18 cellular contexts compared by ENCODE assay signal in the genomic region with DNA sequence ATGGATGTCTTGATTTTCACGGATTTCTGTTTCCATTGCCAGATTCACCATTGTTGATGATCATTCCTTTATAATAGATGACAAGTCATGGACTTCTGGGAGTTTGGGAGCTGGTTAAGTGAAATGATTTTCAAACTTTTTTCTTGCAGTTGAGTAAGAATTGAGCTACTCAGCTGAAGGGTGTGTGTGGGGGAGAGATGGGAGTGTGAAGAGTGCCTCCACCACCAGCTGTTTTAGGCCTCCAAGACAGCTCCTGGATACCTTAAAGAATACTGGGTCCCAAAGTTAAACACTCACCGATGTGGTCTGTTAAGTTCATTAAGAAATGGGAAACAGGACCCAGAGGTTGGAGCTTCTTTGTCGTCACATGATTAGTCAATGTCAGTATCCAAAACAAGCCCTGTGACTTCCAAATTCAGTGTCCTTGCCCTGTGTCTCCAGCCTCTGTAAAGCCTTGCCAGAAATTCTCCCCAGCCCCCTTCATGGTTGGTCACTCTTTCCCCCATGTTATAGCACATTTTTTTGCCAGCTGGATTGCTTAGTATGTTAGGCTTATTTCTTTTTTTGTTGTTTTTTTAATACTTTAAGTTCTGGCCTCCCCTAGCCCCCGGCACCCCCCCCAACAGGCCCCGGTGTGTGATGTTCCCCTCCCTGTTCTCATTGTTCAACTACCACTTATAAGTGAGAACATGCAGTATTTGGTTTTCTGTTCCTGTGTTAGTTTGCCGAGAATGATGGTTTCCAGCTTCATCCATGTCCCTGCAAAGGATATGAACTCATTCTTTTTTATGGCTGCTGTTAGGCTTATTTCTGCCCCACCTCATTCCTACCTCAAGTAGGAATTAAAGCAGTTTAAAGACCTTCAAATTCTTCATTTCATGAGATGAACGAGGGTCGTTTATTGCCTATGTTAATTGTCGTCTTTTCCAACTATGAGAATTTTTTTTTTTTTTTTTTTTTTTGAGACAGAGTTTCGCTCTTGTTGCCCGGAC. TPM values are rescaled to one million over a fixed set of nuclear protein-coding genes. Genes with fewer than 3 reads are reported as not detected.
DNase-seq lines count a peak whose midpoint lies in the region; FAIRE-seq and TF ChIP-seq lines count a peak whose summit lies in the region.
"Had no signal": no experiment of that assay in that cellular context is flagged by ENCODE, and none has a peak within 500 bp of the region (broad histone marks: within the 10 kb centered on the region; RNA-seq: fewer than 3 reads in every experiment).

No MANE protein-coding gene starts in this region.

- peak overlapping the region; percentile 35 for H3K27ac Mint-ChIP-seq in activated naive CD4-positive, alpha-beta T cell treated with anti-CD3 and anti-CD28 coated beads, Interleukin-2, amount 50 U/mL, for 24 hours
- H3K27ac Mint-ChIP-seq in neural progenitor cell (no peak overlapping the region), type B pancreatic cell (peak overlapping the region; percentile 38), immature natural killer cell (peak overlapping the region in 3 of 6 donors; percentile 9 to 37 (median 33))
- H3K27ac Mint-ChIP-seq: activated T-helper 17 cell treated with anti-CD3 and anti-CD28 coated beads, Interleukin-2, amount 50 U/mL, for 72 hours; T-helper 2 cell treated with Interferon-gamma antibody and Interleukin-4, amounts not matched to agents 5 μg/mL and 100 μg/mL, for 36 hours had no signal

- H3F3A ChIP-seq in neural progenitor cell (ENCODE audit: low read depth), result no peaks in the 10 kb centered on the region

- no peak for TF ChIP-seq POLR2A in endothelial cell of umbilical vein (IDR thresholded peaks at IDR 0.05; ENCODE audit: low read depth, low read length)

- peaks cover 8% of the 10 kb centered on the region for H3K36me3 Mint-ChIP-seq in activated naive CD4-positive, alpha-beta T cell treated with anti-CD3 and anti-CD28 coated beads, Interleukin-2, amount 50 U/mL, for 24 hours
- peaks cover 3% of the 10 kb centered on the region for H3K36me3 Mint-ChIP-seq in neural progenitor cell
- no peaks in the 10 kb centered on the region for H3K36me3 Mint-ChIP-seq in type B pancreatic cell
- H3K36me3 Mint-ChIP-seq in immature natural killer cell, result no peaks in the 10 kb centered on the region

- CTCF ChIA-PET in endothelial cell of umbilical vein (lab: Charles Lee), result interaction anchor here (0.7 to 2.9 kb wide), 5 partner anchors 8 to 638 kb away, joined by 3 to 8 read pairs (median 3); no protein-coding TSS in a partner anchor

- no peaks in the 10 kb centered on the region for H3K27me3 Mint-ChIP-seq in activated naive CD4-positive, alpha-beta T cell treated with anti-CD3 and anti-CD28 coated beads, Interleukin-2, amount 50 U/mL, for 24 hours
- peaks cover 2% of the 10 kb centered on the region for H3K27me3 Mint-ChIP-seq in neural progenitor cell (ENCODE audit: insufficient read depth, low read depth)
- no peaks in the 10 kb centered on the region for H3K27me3 Mint-ChIP-seq in type B pancreatic cell
- peaks cover 0 to 1% (median 0%) of the 10 kb centered on the region in 3 donors for H3K27me3 Mint-ChIP-seq in immature natural killer cell (ENCODE audit: low read depth in 3 of 3)
- H3K27me3 Mint-ChIP-seq: activated T-helper 17 cell treated with anti-CD3 and anti-CD28 coated beads, Interleukin-2, amount 50 U/mL, for 72 hours had no signal

- no peaks in the 10 kb centered on the region for H3K9me1 ChIP-seq in endothelial cell of umbilical vein (replicated peaks; ENCODE audit: control insufficient read depth, extremely low read depth, insufficient read depth, low read length)

- H3K9ac ChIP-seq in endothelial cell of umbilical vein (replicated peaks; ENCODE audit: extremely low read depth, insufficient read depth, low read length), result no peak overlapping the region
- H3K9ac ChIP-seq in neural progenitor cell, result no peak overlapping the region

- H2AFZ ChIP-seq in endothelial cell of umbilical vein (ENCODE audit: low read depth, low read length) (no peak overlapping the region), neural progenitor cell (replicated peaks) (no peak overlapping the region)

- H3K4me2 ChIP-seq in endothelial cell of umbilical vein (ENCODE audit: insufficient read depth, low read length) (no peak overlapping the region), neural progenitor cell (no peak overlapping the region)

- POLR2A ChIA-PET in endothelial cell of umbilical vein (lab: Charles Lee), result interaction anchor here (0.7 kb wide), 2 partner anchors 31 to 40 kb away, joined by 3 read pairs; no protein-coding TSS in a partner anchor

- no peak overlapping the region for H3K4me3 Mint-ChIP-seq in activated naive CD4-positive, alpha-beta T cell treated with anti-CD3 and anti-CD28 coated beads, Interleukin-2, amount 50 U/mL, for 24 hours
- H3K4me3 Mint-ChIP-seq in neural progenitor cell (peak overlapping the region; percentile 46), type B pancreatic cell (no peak overlapping the region), immature natural killer cell (no peak overlapping the region)
- H3K4me3 Mint-ChIP-seq: activated T-helper 17 cell treated with anti-CD3 and anti-CD28 coated beads, Interleukin-2, amount 50 U/mL, for 72 hours; T-helper 2 cell treated with Interferon-gamma antibody and Interleukin-4, amounts not matched to agents 5 μg/mL and 100 μg/mL, for 36 hours had no signal

- DNase-seq in activated naive CD4-positive, alpha-beta T cell treated with Interleukin-2 at 50 U/mL for 16 hours, result no peak
- DNase-seq in endothelial cell of umbilical vein (ENCODE audit: low read depth, low spot score), result no peak
- DNase-seq in neural progenitor cell (ENCODE audit: low spot score), result no peak
- DNase-seq in type B pancreatic cell (ENCODE audit: extremely low spot score, unreplicated experiment), result no peak
- DNase-seq in NCI-H2171 (lab: John Stamatoyannopoulos, UW), result no peak
- DNase-seq in NCI-H2196 (lab: John Stamatoyannopoulos, UW; ENCODE audit: unreplicated experiment), result no peak
- no peak for DNase-seq in immature natural killer cell
- DNase-seq: MG63, NCI-H1436 treated with DMSO at 0.1 percent for 48 hours, NCI-H2227 treated with DMSO at 0.1 percent for 48 hours, pancreas, SJCRH30, stomach had no signal

- H3K27me3 ChIP-seq in endothelial cell of umbilical vein (ENCODE audit: control insufficient read depth in 2 of 2, insufficient read depth in 2 of 2, low read length in 2 of 2), result no peaks in the 10 kb centered on the region
- H3K27me3 ChIP-seq in neural progenitor cell, result no peaks in the 10 kb centered on the region
- H3K27me3 ChIP-seq: MG63, pancreas, SJCRH30, stomach had no signal

- H4K20me1 ChIP-seq in endothelial cell of umbilical vein (replicated peaks; ENCODE audit: control insufficient read depth, extremely low read depth, insufficient read depth, low read length) (no peaks in the 10 kb centered on the region), neural progenitor cell (ENCODE audit: low read depth) (no peaks in the 10 kb centered on the region)

- no peak overlapping the region for H3K27ac ChIP-seq in endothelial cell of umbilical vein (ENCODE audit: insufficient read depth, low read depth, low read length)
- no peak overlapping the region for H3K27ac ChIP-seq in neural progenitor cell
- H3K27ac ChIP-seq: pancreas, SJCRH30 had no signal

- H3K9me3 ChIP-seq in endothelial cell of umbilical vein (replicated peaks; ENCODE audit: control insufficient read depth, insufficient read depth, low read length), result no peaks in the 10 kb centered on the region
- H3K9me3 ChIP-seq in neural progenitor cell (ENCODE audit: low read depth), result no peaks in the 10 kb centered on the region
- H3K9me3 ChIP-seq: MG63, pancreas, SJCRH30, stomach had no signal

- dilution Hi-C loops in endothelial cell of umbilical vein (cut with MboI; ENCODE audit: extremely low pct_ligation_motif_present, low sequenced_read_pairs), result no loop called here

- H3K4me1 Mint-ChIP-seq in activated naive CD4-positive, alpha-beta T cell treated with anti-CD3 and anti-CD28 coated beads, Interleukin-2, amount 50 U/mL, for 24 hours, result peaks cover 32% of the 10 kb centered on the region
- no peaks in the 10 kb centered on the region for H3K4me1 Mint-ChIP-seq in neural progenitor cell
- no peaks in the 10 kb centered on the region for H3K4me1 Mint-ChIP-seq in type B pancreatic cell (ENCODE audit: unreplicated experiment)
- peaks cover 18 to 26% of the 10 kb centered on the region in 2 donors for H3K4me1 Mint-ChIP-seq in immature natural killer cell
- H3K4me1 Mint-ChIP-seq: activated T-helper 17 cell treated with anti-CD3 and anti-CD28 coated beads, Interleukin-2, amount 50 U/mL, for 72 hours had no signal

- no peaks in the 10 kb centered on the region for H3K9me3 Mint-ChIP-seq in activated naive CD4-positive, alpha-beta T cell treated with anti-CD3 and anti-CD28 coated beads, Interleukin-2, amount 50 U/mL, for 24 hours
- H3K9me3 Mint-ChIP-seq in neural progenitor cell (no peaks in the 10 kb centered on the region), type B pancreatic cell (no peaks in the 10 kb centered on the region), immature natural killer cell (no peaks in the 10 kb centered on the region)
- H3K9me3 Mint-ChIP-seq: activated T-helper 17 cell treated with anti-CD3 and anti-CD28 coated beads, Interleukin-2, amount 50 U/mL, for 72 hours; T-helper 2 cell treated with Interferon-gamma antibody and Interleukin-4, amounts not matched to agents 5 μg/mL and 100 μg/mL, for 36 hours had no signal

- H3K79me2 ChIP-seq in endothelial cell of umbilical vein (ENCODE audit: control insufficient read depth, insufficient read depth, low read length), result no peaks in the 10 kb centered on the region
- no peaks in the 10 kb centered on the region for H3K79me2 ChIP-seq in neural progenitor cell (ENCODE audit: low read depth)

- BruUV-seq in endothelial cell of umbilical vein (replicated peaks; lab: Mats Ljungman, UMichigan), result no TSS peak

- TF ChIP-seq CTCF in endothelial cell of umbilical vein (IDR thresholded peaks at IDR 0.05; ENCODE audit: extremely low read depth in 1 of 2, insufficient read depth in 1 of 2, low read depth in 1 of 2, low read length in 2 of 2) (no peak), neural progenitor cell (IDR thresholded peaks at IDR 0.05) (no peak), type B pancreatic cell (conservative IDR thresholded peaks at IDR 0.05) (no peak)

- H3K4me3 ChIP-seq in endothelial cell of umbilical vein (replicated peaks in 1 of 3; ENCODE audit: insufficient read depth in 1 of 3, low read depth in 1 of 3, low read length in 3 of 3) (no peak overlapping the region), neural progenitor cell (no peak overlapping the region)
- H3K4me3 ChIP-seq: MG63, pancreas, SJCRH30, stomach had no signal

- H3K4me1 ChIP-seq in endothelial cell of umbilical vein (ENCODE audit: control insufficient read depth, extremely low read depth, insufficient read depth, low read length), result no peaks in the 10 kb centered on the region
- no peaks in the 10 kb centered on the region for H3K4me1 ChIP-seq in neural progenitor cell
- H3K4me1 ChIP-seq: pancreas, SJCRH30 had no signal

- intact Hi-C loops in endothelial cell of umbilical vein (cut with micrococcal nuclease), result no loop called here

- FAIRE-seq in endothelial cell of umbilical vein (lab: Jason Lieb, UNC), result peak; percentile 21
- FAIRE-seq: A204.1, bronchial epithelial cell, pancreas had no signal

- H3K36me3 ChIP-seq in endothelial cell of umbilical vein (ENCODE audit: control insufficient read depth in 2 of 2, extremely low read depth in 1 of 2, insufficient read depth in 2 of 2, low read length in 2 of 2) (no peaks in the 10 kb centered on the region), neural progenitor cell (no peaks in the 10 kb centered on the region)
- H3K36me3 ChIP-seq: MG63, pancreas, SJCRH30 had no signal

RNA-seq across cellular contexts. Expression of a gene that starts 26.9 kb away (rescaled TPM):
- total RNA-seq in endothelial cell of umbilical vein, result 6.8 and 7.1 TPM in 2 replicates
- 5.6 and 5.8 TPM in 2 replicates for polyA plus RNA-seq in endothelial cell of umbilical vein
- 5.2 and 5.3 TPM in 2 replicates for polyA plus RNA-seq in endothelial cell of umbilical vein (2011; cell fraction: cytosol; rRNA removed)
- 7.9 and 8.5 TPM in 2 replicates for polyA plus RNA-seq in endothelial cell of umbilical vein (2011; cell fraction: nucleus; rRNA removed)
- polyA plus RNA-seq in endothelial cell of umbilical vein (2012), result 2.2 and 3.7 TPM in 2 replicates
- polyA minus RNA-seq in endothelial cell of umbilical vein, result 15.8 and 17.3 TPM in 2 replicates
- 7.7 TPM for polyA minus RNA-seq in endothelial cell of umbilical vein (2011; cell fraction: cytosol; rRNA and poly(A)+ RNA removed)
- polyA minus RNA-seq in endothelial cell of umbilical vein (2011; cell fraction: nucleus; rRNA and poly(A)+ RNA removed), result 7.2 and 11.2 TPM in 2 replicates
- total RNA-seq in neural progenitor cell (ENCODE audit: low replicate concordance), result 8.6 TPM in 2 replicates
- 9.1 and 9.3 TPM in 2 replicates for total RNA-seq in type B pancreatic cell (ENCODE audit: low replicate concordance)
- polyA plus RNA-seq in immature natural killer cell, result 1 to 10 TPM; 1.9 to 5.3 (median 2.4) TPM
